ENCODE assay signal across 20 cellular contexts in the genomic region with DNA sequence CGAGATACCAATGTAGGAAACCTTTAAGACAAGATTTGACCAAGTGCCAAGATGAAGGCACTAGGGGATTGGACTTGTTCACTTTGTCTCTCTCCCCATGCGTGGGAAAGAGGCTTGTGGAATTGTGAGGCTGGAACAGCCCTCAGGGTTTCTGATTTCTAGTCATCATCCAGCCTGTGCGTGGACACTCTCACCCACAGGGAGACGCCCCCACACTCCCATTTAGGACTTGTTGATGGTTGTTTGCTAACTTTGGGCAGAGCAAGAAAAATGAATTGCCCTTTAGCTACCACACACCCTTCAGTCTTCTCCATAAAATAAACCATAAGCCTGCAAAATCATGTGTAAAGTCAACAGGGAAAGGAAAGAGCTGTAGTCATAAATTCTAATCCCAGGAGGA. TPM values are rescaled to one million over a fixed set of nuclear protein-coding genes. Genes with fewer than 3 reads are reported as not detected.
A peak's percentile ranks its signal among the peaks of the same experiment; 100 is the strongest.
DNase-seq lines count a peak whose midpoint lies in the region; ATAC-seq and TF ChIP-seq lines count a peak whose summit lies in the region.
"Had no signal": no experiment of that assay in that cellular context is flagged by ENCODE, and none has a peak within 500 bp of the region (broad histone marks: within the 10 kb centered on the region; RNA-seq: fewer than 3 reads in every experiment).

No MANE protein-coding gene starts in this region.

- intact Hi-C loops in mammary epithelial cell (cut with micrococcal nuclease), result loop anchor here (10.0 kb wide), 1 partner anchor 173 kb away; a partner anchor contains a TSS
- intact Hi-C loops in MCF 10A (cut with micrococcal nuclease), result no loop called here
- intact Hi-C loops in transverse colon (cut with DNase I; ENCODE audit: low total_unique reads), result no loop called here

- H3K27me3 Mint-ChIP-seq in MCF 10A (ENCODE audit: insufficient read depth, unreplicated experiment) (no peaks in the 10 kb centered on the region), osteocyte (ENCODE audit: unreplicated experiment) (peaks cover 67% of the 10 kb centered on the region)

- H3K9me3 ChIP-seq in mammary epithelial cell (replicated peaks; ENCODE audit: insufficient read depth, low read length), result no peaks in the 10 kb centered on the region
- no peaks in the 10 kb centered on the region for H3K9me3 ChIP-seq in transverse colon

- H3K79me2 ChIP-seq in mammary epithelial cell (ENCODE audit: insufficient read depth, low read length), result no peaks in the 10 kb centered on the region

- H3K4me3 ChIP-seq in mammary epithelial cell (replicated peaks in 1 of 3; ENCODE audit: insufficient read depth in 1 of 3, low read depth in 2 of 3, low read length in 3 of 3) (no peak overlapping the region), transverse colon (no peak overlapping the region)

- dilution Hi-C loops in mammary epithelial cell (cut with HindIII; ENCODE audit: low sequenced_read_pairs), result no loop called here

- H3K4me2 ChIP-seq in mammary epithelial cell (ENCODE audit: insufficient read depth, low read depth, low read length), result no peak overlapping the region

- ATAC-seq in GM21529 (IDR thresholded peaks at IDR 0.05; ENCODE audit: unreplicated experiment), result no peak

- CTCF ChIA-PET in mammary epithelial cell (lab: Charles Lee; ENCODE audit: low non-redundant PET), result interaction anchor here (0.6 kb wide), 1 partner anchor 12 kb away, joined by 5 read pairs; no protein-coding TSS in a partner anchor
- CTCF ChIA-PET in MCF 10A (lab: Yijun Ruan, JAX), result interaction anchor here (0.6 to 0.8 kb wide), 2 partner anchors 45 to 48 kb away, joined by 3 to 7 read pairs; no protein-coding TSS in a partner anchor

- BruUV-seq in mammary epithelial cell (replicated peaks; lab: Mats Ljungman, UMichigan), result no TSS peak
- no TSS peak for BruUV-seq in MCF 10A (replicated peaks; lab: Mats Ljungman, UMichigan)

- H3K4me1 Mint-ChIP-seq in MCF 10A (ENCODE audit: insufficient read depth, unreplicated experiment) (peaks cover 69% of the 10 kb centered on the region), osteocyte (ENCODE audit: unreplicated experiment) (peaks cover 4% of the 10 kb centered on the region)

- no peak for TF ChIP-seq POLR2A in transverse colon (IDR thresholded peaks at IDR 0.05)

- no peak for TF ChIP-seq CTCF in mammary epithelial cell (conservative IDR thresholded peaks at IDR 0.05 in 1 of 2, IDR thresholded peaks at IDR 0.05 in 1 of 2; ENCODE audit: extremely low read depth in 1 of 2, insufficient read depth in 1 of 2, low read depth in 1 of 2, low read length in 2 of 2)
- TF ChIP-seq CTCF in MCF 10A (IDR thresholded peaks at IDR 0.05; ENCODE audit: unreplicated experiment), result no peak
- no peak for TF ChIP-seq CTCF in osteocyte (IDR thresholded peaks at IDR 0.05)
- TF ChIP-seq CTCF in transverse colon (IDR thresholded peaks at IDR 0.05), result no peak

- H3K36me3 ChIP-seq in mammary epithelial cell (ENCODE audit: insufficient read depth, low read length) (no peaks in the 10 kb centered on the region), transverse colon (no peaks in the 10 kb centered on the region)

- WGBS in mammary epithelial cell (ENCODE audit: low coverage, missing lambda C conversion rate), result 15% methylated on average over 4 of the region's 4 CpGs
- 40% methylated on average over 4 of the region's 4 CpGs; no CpG with 5 or more reads in 1 of the 2 donors for WGBS in transverse colon (ENCODE audit: low coverage in 1 of 2), 2 donors

- H4K20me1 ChIP-seq in mammary epithelial cell (ENCODE audit: insufficient read depth, low read length), result no peaks in the 10 kb centered on the region

- H3K27ac ChIP-seq in mammary epithelial cell (ENCODE audit: insufficient read depth, low read depth, low read length) (peak overlapping the region; percentile 9), transverse colon (peak overlapping the region; percentile 74 to 86 (median 80))

- in situ Hi-C loops in mammary epithelial cell (cut with MboI; ENCODE audit: low sequenced_read_pairs in 2 of 2), result loop anchor here in 1 of 2 donors (5.0 kb wide), 1 partner anchor 45 kb away; no protein-coding TSS in a partner anchor
- in situ Hi-C loops in transverse colon (cut with MboI; ENCODE audit: low pct_ligation_motif_present in 1 of 4, low pct_unique_long_range_greater_than_20kb in 1 of 4, low sequenced_read_pairs in 3 of 4), result no loop called here

- H3K4me3 Mint-ChIP-seq in MCF 10A (ENCODE audit: unreplicated experiment) (no peak overlapping the region), osteocyte (ENCODE audit: unreplicated experiment) (no peak overlapping the region)
- H3K4me3 Mint-ChIP-seq: CD4-positive, alpha-beta memory T cell; IgD-negative memory B cell had no signal

- H3K27ac Mint-ChIP-seq in MCF 10A (ENCODE audit: low read depth, unreplicated experiment), result no peak overlapping the region
- H3K27ac Mint-ChIP-seq in osteocyte (ENCODE audit: unreplicated experiment), result no peak overlapping the region
- H3K27ac Mint-ChIP-seq: CD4-positive, alpha-beta memory T cell; IgD-negative memory B cell had no signal

- TF ChIP-seq EP300 in transverse colon (IDR thresholded peaks at IDR 0.05; ENCODE audit: low read depth), result no peak

- no peak overlapping the region for H3K9ac ChIP-seq in mammary epithelial cell (ENCODE audit: insufficient read depth, low read length)

- peak overlapping the region; percentile 61 for H2AFZ ChIP-seq in mammary epithelial cell (ENCODE audit: low read depth, low read length)

- peaks cover 46% of the 10 kb centered on the region for H3K4me1 ChIP-seq in mammary epithelial cell (ENCODE audit: insufficient read depth, low read length)
- peaks cover 0 to 53% (median 23%) of the 10 kb centered on the region in 4 donors for H3K4me1 ChIP-seq in transverse colon

- H3K27me3 ChIP-seq in mammary epithelial cell (ENCODE audit: insufficient read depth, low read length), result no peaks in the 10 kb centered on the region
- H3K27me3 ChIP-seq in transverse colon, result no peaks in the 10 kb centered on the region

- DNase-seq in mammary epithelial cell (peak; percentile 39), MCF 10A (ENCODE audit: unreplicated experiment) (no peak), fibroblast of peridontal ligament (ENCODE audit: extremely low read depth) (peak; percentile 5), osteocyte (ENCODE audit: extremely low spot score, unreplicated experiment) (peak; percentile 51), transverse colon (peak; percentile 76), KG1 (lab: John Stamatoyannopoulos, UW) (no peak), retina (no peak)
- DNase-seq: 8988T; Calu3; CD4-positive, alpha-beta memory T cell; DMS53; HCEC 1CT; NCI-H1417 treated with DMSO at 0.1 percent for 48 hours; NCI-H2029 treated with DMSO at 0.1 percent for 48 hours; NCI-H510A treated with DMSO at 0.1 percent for 48 hours; SHP77 had no signal

- POLR2A ChIA-PET in MCF 10A (lab: Yijun Ruan, JAX), result interaction anchor here (0.8 to 1.1 kb wide), 2 partner anchors 24 to 48 kb away, joined by 5 to 10 read pairs; a partner anchor contains a TSS

- H3K36me3 Mint-ChIP-seq in MCF 10A (ENCODE audit: insufficient read depth, unreplicated experiment) (no peaks in the 10 kb centered on the region), osteocyte (ENCODE audit: unreplicated experiment) (no peaks in the 10 kb centered on the region)
- H3K36me3 Mint-ChIP-seq: CD4-positive, alpha-beta memory T cell; IgD-negative memory B cell had no signal

- H3K9me3 Mint-ChIP-seq in MCF 10A (ENCODE audit: unreplicated experiment), result no peaks in the 10 kb centered on the region
- no peaks in the 10 kb centered on the region for H3K9me3 Mint-ChIP-seq in osteocyte (ENCODE audit: unreplicated experiment)
- H3K9me3 Mint-ChIP-seq: CD4-positive, alpha-beta memory T cell had no signal

RNA-seq across cellular contexts. Expression of a gene that starts 18.4 kb away (rescaled TPM):
- under 1 TPM; 0.52 to 0.67 TPM for total RNA-seq in mammary epithelial cell
- 0.19 TPM for polyA plus RNA-seq in mammary epithelial cell
- polyA minus RNA-seq in mammary epithelial cell, result not detected
- total RNA-seq in MCF 10A (2022), result 0.42 and 0.61 TPM in 2 replicates
- total RNA-seq in osteocyte, result 0.19 and 0.24 TPM in 2 replicates
- total RNA-seq in transverse colon, result 1 to 10 TPM; 1.4 to 9.2 (median 5.2) TPM
- total RNA-seq: HT-29 had no signal
- polyA plus RNA-seq: CD4-positive, alpha-beta memory T cell; IgD-negative memory B cell had no signal

RNA-seq across cellular contexts. Expression of a gene that starts 23.4 kb away (rescaled TPM):
- total RNA-seq in mammary epithelial cell (100 to 1,000 TPM; 139 to 165 TPM), MCF 10A (2022) (140 and 161 TPM in 2 replicates), osteocyte (63.8 and 66.1 TPM in 2 replicates), transverse colon (100 to 1,000 TPM in 3 of 4 donors, 10 to 100 TPM in 1; 41.4 to 518 (median 379) TPM)
- polyA plus RNA-seq in mammary epithelial cell, result 170 TPM
- polyA minus RNA-seq in mammary epithelial cell, result 31.3 TPM

RNA-seq across cellular contexts. Expression of a gene that starts 48.0 kb away (rescaled TPM):
- not detected for total RNA-seq in mammary epithelial cell
- not detected for polyA plus RNA-seq in mammary epithelial cell
- polyA minus RNA-seq in mammary epithelial cell, result not detected
- not detected in 2 replicates for total RNA-seq in MCF 10A (2022)
- not detected in 2 replicates for total RNA-seq in osteocyte
- not detected for total RNA-seq in transverse colon
- total RNA-seq: Calu3; CD4-positive, alpha-beta memory T cell; HT-29 had no signal
- polyA plus RNA-seq: BJ; CD4-positive, alpha-beta memory T cell; IgD-negative memory B cell had no signal

RNA-seq across cellular contexts. Expression of a gene that starts 54.6 kb away (rescaled TPM):
- total RNA-seq in mammary epithelial cell (under 1 TPM; 0.49 to 0.50 TPM), MCF 10A (2022) (1.1 and 1.3 TPM in 2 replicates), osteocyte (0.30 TPM in 1 of 2 replicates, not detected in the other), transverse colon (10 to 100 TPM in 2 of 4 donors, 1 to 10 TPM in 1, under 1 TPM in 1; 0.27 to 33.3 (median 13.6) TPM)
- polyA plus RNA-seq in mammary epithelial cell, result 0.15 TPM
- not detected for polyA minus RNA-seq in mammary epithelial cell
- total RNA-seq: HT-29 had no signal

Comparison
In these comparisons a context has a peak if more than half of its experiments do, and no peak if none do; other contexts are left out.
1. DNase-seq: peak in mammary epithelial cell (single experiment), fibroblast of peridontal ligament (single experiment), osteocyte (single experiment) and transverse colon (single experiment); none in MCF 10A (single experiment), KG1 (single experiment) and retina (single experiment).